8 cellular contexts compared by ENCODE assay signal in the genomic region with DNA sequence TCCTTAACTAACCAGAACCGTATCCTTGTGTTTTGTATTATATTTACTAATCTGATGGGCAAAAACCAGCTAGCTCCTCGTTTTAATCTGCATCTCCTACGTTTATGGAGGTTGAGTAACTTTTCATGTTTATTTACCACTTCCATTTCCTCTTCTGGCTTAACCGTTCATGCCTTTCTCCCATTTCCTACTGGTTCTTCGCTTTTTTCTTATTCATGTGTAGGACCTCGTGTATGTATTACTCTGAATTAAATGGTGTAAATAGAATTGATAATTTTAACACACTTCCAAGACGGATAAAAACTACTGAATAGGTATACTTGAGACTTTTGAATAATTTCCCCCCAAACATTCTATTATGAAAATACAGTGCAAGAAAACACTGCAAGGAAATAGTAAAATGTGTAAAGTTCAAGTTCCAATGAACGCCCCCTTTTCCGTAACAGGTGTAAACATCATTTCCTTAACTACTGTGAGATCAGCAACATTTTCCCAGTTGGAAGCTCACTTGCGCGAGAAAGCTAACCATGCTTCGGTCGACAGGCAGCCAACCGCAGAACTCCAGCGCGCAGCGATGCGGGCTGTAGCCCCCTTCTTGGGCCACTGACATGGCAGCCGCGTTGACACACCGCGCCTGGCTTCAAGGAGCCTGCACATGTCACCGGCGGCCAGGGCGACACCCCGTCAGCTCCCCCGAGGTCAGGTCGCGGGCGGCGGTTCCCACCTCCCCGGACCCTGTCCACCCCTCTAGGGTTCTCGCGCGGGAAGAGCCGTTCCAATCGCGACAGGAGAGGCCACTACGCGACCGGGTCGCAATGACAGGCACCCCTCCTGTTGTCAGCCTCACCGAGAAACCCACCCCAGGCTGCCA. TPM values are rescaled to one million over a fixed set of nuclear protein-coding genes. Genes with fewer than 3 reads are reported as not detected.
DNase-seq lines count a peak whose midpoint lies in the region; ATAC-seq and TF ChIP-seq lines count a peak whose summit lies in the region.

No MANE protein-coding gene starts in this region.

- no peaks in the 10 kb centered on the region for H3K36me3 Mint-ChIP-seq in activated naive CD8-positive, alpha-beta T cell

- H3K9me3 ChIP-seq in Peyer's patch: no peaks in the 10 kb centered on the region

- H3K4me3 ChIP-seq in Peyer's patch: peak overlapping the region; percentile 90 to 97 (median 93)

- H3K9me3 Mint-ChIP-seq in activated naive CD8-positive, alpha-beta T cell (ENCODE audit: low read depth): no peaks in the 10 kb centered on the region

- ATAC-seq in HG03159 (IDR thresholded peaks at IDR 0.05; ENCODE audit: unreplicated experiment) (peak; percentile 13), GM18520 (IDR thresholded peaks at IDR 0.05; ENCODE audit: unreplicated experiment) (no peak)

- peaks cover 0 to 19% (median 0%) of the 10 kb centered on the region in 4 donors for H3K4me1 ChIP-seq in Peyer's patch

- TF ChIP-seq POLR2A in Peyer's patch (IDR thresholded peaks at IDR 0.05): peak in 1 of 2 donors; percentile 5

- no peak for TF ChIP-seq CTCF in Peyer's patch (IDR thresholded peaks at IDR 0.05)

- H3K4me3 Mint-ChIP-seq in activated naive CD8-positive, alpha-beta T cell: peak overlapping the region; percentile 90

- H3K27me3 Mint-ChIP-seq in activated naive CD8-positive, alpha-beta T cell: peaks cover 3% of the 10 kb centered on the region

- no peaks in the 10 kb centered on the region for H3K36me3 ChIP-seq in Peyer's patch

- peak; percentile 83 for DNase-seq in activated effector memory CD4-positive, alpha-beta T cell treated with anti-CD3 and anti-CD28 coated beads, Interleukin-2, amount 50 U/mL, for 16 hours
- no peak for DNase-seq in activated effector memory CD4-positive, alpha-beta T cell treated with Interleukin-2 at 50 U/mL for 16 hours
- DNase-seq in Peyer's patch (peak in 2 of 3 donors; percentile 33 to 69), cardiac septum (ENCODE audit: low spot score) (peak; percentile 79), posterior vena cava (ENCODE audit: low spot score) (peak; percentile 83)

- H3K4me1 Mint-ChIP-seq in activated naive CD8-positive, alpha-beta T cell (ENCODE audit: low read depth): peaks cover 55% of the 10 kb centered on the region

- H3K27ac ChIP-seq in Peyer's patch: peak overlapping the region; percentile 93 to 95 (median 94)

- H3K27me3 ChIP-seq in Peyer's patch: no peaks in the 10 kb centered on the region

- H3K27ac Mint-ChIP-seq in activated naive CD8-positive, alpha-beta T cell: peak overlapping the region; percentile 86

- intact Hi-C loops in cardiac septum (cut with DNase I): no loop called here
- intact Hi-C loops in posterior vena cava (cut with DNase I): no loop called here

RNA-seq across cellular contexts. Expression of a gene that starts 0.8 kb away (rescaled TPM):
- total RNA-seq in Peyer's patch (10 to 100 TPM; 26.4 to 43.8 (median 35.8) TPM), cardiac septum (18.5 TPM), posterior vena cava (10 to 100 TPM; 39.3 to 41.6 TPM)
